Comparison of ENCODE assay signal across 8 cellular contexts in the genomic region with DNA sequence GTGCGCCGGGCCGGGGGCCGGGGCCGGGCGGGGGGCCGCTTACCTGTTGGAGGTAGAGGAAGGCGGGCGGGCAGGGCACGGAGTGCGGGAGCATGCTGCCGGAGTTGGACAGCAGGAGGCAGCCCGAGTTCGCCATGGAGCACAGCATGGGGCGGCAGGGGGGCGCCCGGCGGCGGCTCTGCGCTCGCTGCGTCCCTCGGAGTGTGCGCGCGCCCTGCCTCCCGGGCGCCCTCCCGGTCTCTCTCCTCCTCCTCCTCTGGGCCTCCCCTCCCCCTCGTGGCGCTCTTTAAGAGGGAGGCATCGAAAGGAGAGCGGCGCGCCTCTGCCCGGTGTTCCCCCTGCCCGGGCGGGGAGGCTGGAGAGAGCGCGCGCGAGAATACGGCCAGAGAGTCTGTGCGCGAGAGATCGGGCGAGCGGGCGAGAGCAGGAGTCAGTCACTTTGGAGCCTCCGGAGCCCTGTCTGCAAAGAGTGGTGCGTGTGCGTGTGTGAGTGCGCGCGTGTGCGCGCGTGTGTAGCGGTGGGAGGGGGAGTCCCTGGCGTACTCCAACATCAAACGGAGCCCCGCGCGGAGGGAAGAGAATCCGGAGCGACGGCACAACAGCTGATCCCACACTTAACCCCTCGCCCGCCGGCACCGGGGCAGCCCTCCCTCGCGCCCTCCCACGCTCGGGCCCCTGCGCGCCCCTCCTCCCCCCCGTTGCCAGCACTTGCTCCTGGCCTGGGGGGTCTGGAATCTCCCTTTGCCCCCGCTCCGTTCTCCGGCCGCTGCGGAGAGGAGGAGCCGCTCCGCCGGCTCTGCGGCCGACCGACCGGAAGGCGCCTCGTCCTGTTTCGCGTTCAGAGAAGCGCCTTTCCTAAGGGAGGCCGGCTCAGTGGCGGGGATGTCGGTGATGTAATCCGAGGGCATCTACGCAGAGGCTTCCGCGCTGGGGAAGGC.
DNase-seq lines count a peak whose midpoint lies in the region; ATAC-seq and TF ChIP-seq lines count a peak whose summit lies in the region.

No MANE protein-coding gene starts in this region.

- H3K4me1 ChIP-seq in parathyroid adenoma (no peaks in the 10 kb centered on the region), suprapubic skin (peaks cover 8% of the 10 kb centered on the region)

- H2AFZ ChIP-seq in parathyroid adenoma, result peak overlapping the region; percentile 28

- H3K27me3 ChIP-seq in GM06990 (replicated peaks; ENCODE audit: control insufficient read depth, insufficient read depth, low read length) (peaks cover 15% of the 10 kb centered on the region), dorsolateral prefrontal cortex (peaks cover 0 to 79% (median 34%) of the 10 kb centered on the region in 45 donors), parathyroid adenoma (ENCODE audit: control insufficient read depth, insufficient read depth, low read length) (no peaks in the 10 kb centered on the region), suprapubic skin (peaks cover 100% of the 10 kb centered on the region)

- H3K36me3 Mint-ChIP-seq in CD14-positive monocyte, result no peaks in the 10 kb centered on the region

- WGBS in suprapubic skin, result 2% methylated on average over 34 of the region's 102 CpGs

- TF ChIP-seq POLR2A in suprapubic skin (IDR thresholded peaks at IDR 0.05), result no peak

- H3K79me2 ChIP-seq in parathyroid adenoma, result no peaks in the 10 kb centered on the region

- peak overlapping the region in 5 of 59 donors; percentile 26 to 60 (median 49) for H3K27ac ChIP-seq in dorsolateral prefrontal cortex
- H3K27ac ChIP-seq in parathyroid adenoma, result no peak overlapping the region
- H3K27ac ChIP-seq in suprapubic skin, result no peak overlapping the region

- intact Hi-C loops in dorsolateral prefrontal cortex (cut with DNase I), result loop anchor here in 1 of 2 donors (10.0 kb wide), 1 partner anchor 211 kb away; no protein-coding TSS in a partner anchor
- intact Hi-C loops in CD14-positive monocyte (cut with micrococcal nuclease), result no loop called here

- peaks cover 3% of the 10 kb centered on the region for H3K4me1 Mint-ChIP-seq in CD14-positive monocyte

- H3K4me2 ChIP-seq in parathyroid adenoma (ENCODE audit: low read length), result peak overlapping the region; percentile 59

- ATAC-seq in GM21786 (IDR thresholded peaks at IDR 0.05; ENCODE audit: unreplicated experiment), result no peak
- no peak for ATAC-seq in GM21390 (IDR thresholded peaks at IDR 0.05; ENCODE audit: unreplicated experiment)

- TF ChIP-seq EP300 in suprapubic skin (IDR thresholded peaks at IDR 0.05), result no peak

- H3K36me3 ChIP-seq in GM06990 (ENCODE audit: control insufficient read depth, insufficient read depth, low read length), result no peaks in the 10 kb centered on the region
- H3K36me3 ChIP-seq in parathyroid adenoma (ENCODE audit: control insufficient read depth, insufficient read depth, low read length), result no peaks in the 10 kb centered on the region
- H3K36me3 ChIP-seq in suprapubic skin, result no peaks in the 10 kb centered on the region

- no peak for TF ChIP-seq CTCF in GM06990 (IDR thresholded peaks at IDR 0.05; ENCODE audit: insufficient read depth, low read length, poor library complexity, severe bottlenecking)
- no peak for TF ChIP-seq CTCF in dorsolateral prefrontal cortex (IDR thresholded peaks at IDR 0.05 in 54 of 56, conservative IDR thresholded peaks at IDR 0.05 in 2 of 56; ENCODE audit: low read depth in 1 of 56, partially characterized antibody in 56 of 56)
- no peak for TF ChIP-seq CTCF in parathyroid adenoma (IDR thresholded peaks at IDR 0.05)
- TF ChIP-seq CTCF in suprapubic skin (IDR thresholded peaks at IDR 0.05), result no peak
- no peak for TF ChIP-seq CTCF in CD14-positive monocyte (IDR thresholded peaks at IDR 0.05)

- peaks cover 0 to 2% (median 0%) of the 10 kb centered on the region in 7 donors for H3K9me3 Mint-ChIP-seq in CD14-positive monocyte

- H3K27ac Mint-ChIP-seq in CD14-positive monocyte, result no peak overlapping the region

- H3K9ac ChIP-seq in parathyroid adenoma, result no peak overlapping the region

- peak; percentile 20 for DNase-seq in GM06990 (ENCODE audit: extremely low read depth, insufficient read length)
- DNase-seq in NCI-H1105 (lab: John Stamatoyannopoulos, UW), result peak; percentile 52
- DNase-seq in dorsolateral prefrontal cortex, result peak in 5 of 10 donors; percentile 30 to 54 (median 48)
- no peak for DNase-seq in suprapubic skin (ENCODE audit: low spot score in 2 of 2)
- DNase-seq in CD14-positive monocyte (ENCODE audit: low spot score), result no peak

- H3K27me3 Mint-ChIP-seq in CD14-positive monocyte (ENCODE audit: low read depth in 3 of 3), result peaks cover 34 to 58% (median 42%) of the 10 kb centered on the region in 3 donors

- H3K4me3 Mint-ChIP-seq in CD14-positive monocyte, result peak overlapping the region in 1 of 2 donors; percentile 87

- H3K4me3 ChIP-seq in GM06990 (replicated peaks; ENCODE audit: low read depth, low read length) (no peak overlapping the region), dorsolateral prefrontal cortex (peak overlapping the region in 57 of 59 donors; percentile 22 to 67 (median 51)), parathyroid adenoma (ENCODE audit: low read depth, low read length) (no peak overlapping the region), suprapubic skin (no peak overlapping the region)

- H3K9me3 ChIP-seq in parathyroid adenoma (ENCODE audit: control insufficient read depth, low read length) (no peaks in the 10 kb centered on the region), suprapubic skin (no peaks in the 10 kb centered on the region)

Comparison
In these comparisons a context has a peak if more than half of its experiments do, and no peak if none do; other contexts are left out.
1. DNase-seq: peak in GM06990 (single experiment) and NCI-H1105 (single experiment); none in suprapubic skin (0 of 2) and CD14-positive monocyte (single experiment).
2. H3K4me3 ChIP-seq: peak in dorsolateral prefrontal cortex (57 of 59); none in GM06990 (single experiment), parathyroid adenoma (single experiment) and suprapubic skin (single experiment).